In genomic region chr3:99843590-99844260, GRCh38 we compare ENCODE assay signal across 9 cellular contexts. TPM values are rescaled to one million over a fixed set of nuclear protein-coding genes. Genes with fewer than 3 reads are reported as not detected.
DNase-seq lines count a peak whose midpoint lies in the region; ATAC-seq and TF ChIP-seq lines count a peak whose summit lies in the region.
"Had no signal": no experiment of that assay in that cellular context is flagged by ENCODE, and none has a peak within 500 bp of the region (broad histone marks: within the 10 kb centered on the region; RNA-seq: fewer than 3 reads in every experiment).

No MANE protein-coding gene starts in this region.

- H3K27me3 Mint-ChIP-seq in activated CD4-positive, alpha-beta T cell treated with anti-CD3 and anti-CD28 coated beads, Interleukin-2, amount 10 ng/mL, durations not matched to agents 24 days and 14 days: no peaks in the 10 kb centered on the region

- H3K27ac ChIP-seq in WERI-Rb-1 (peak overlapping the region; percentile 33), thoracic aorta (peak overlapping the region; percentile 36 to 76)

- H3K27ac Mint-ChIP-seq in activated CD4-positive, alpha-beta T cell treated with anti-CD3 and anti-CD28 coated beads, Interleukin-2, amount 10 ng/mL, durations not matched to agents 24 days and 14 days: no peak overlapping the region

- H3K4me3 ChIP-seq in WERI-Rb-1 (ENCODE audit: low read depth, low read length) (no peak overlapping the region), thoracic aorta (peak overlapping the region; percentile 15)

- ATAC-seq in GM21576 (IDR thresholded peaks at IDR 0.05; ENCODE audit: unreplicated experiment) (peak; percentile 5), left colon (peak; percentile 12), thoracic aorta (ENCODE audit: insufficient number of reproducible peaks, low FRiP score, low read depth) (no peak), HG03135 (IDR thresholded peaks at IDR 0.05; ENCODE audit: unreplicated experiment) (no peak), GM18505 (IDR thresholded peaks at IDR 0.05; ENCODE audit: unreplicated experiment) (no peak)

- H3K36me3 Mint-ChIP-seq in activated CD4-positive, alpha-beta T cell treated with anti-CD3 and anti-CD28 coated beads, Interleukin-2, amount 10 ng/mL, durations not matched to agents 24 days and 14 days (ENCODE audit: low read depth): peaks cover 3% of the 10 kb centered on the region

- TF ChIP-seq CTCF in WERI-Rb-1 (IDR thresholded peaks at IDR 0.05; ENCODE audit: low read depth, low read length) (no peak), thoracic aorta (IDR thresholded peaks at IDR 0.05) (no peak)

- H3K27me3 ChIP-seq in WERI-Rb-1 (ENCODE audit: insufficient read depth, low read depth, severe bottlenecking): no peaks in the 10 kb centered on the region
- H3K27me3 ChIP-seq in thoracic aorta (replicated peaks; ENCODE audit: insufficient read depth): no peaks in the 10 kb centered on the region

- H3K9me3 ChIP-seq in WERI-Rb-1 (ENCODE audit: severe bottlenecking) (no peaks in the 10 kb centered on the region), thoracic aorta (no peaks in the 10 kb centered on the region)

- peaks cover 12% of the 10 kb centered on the region for H3K36me3 ChIP-seq in WERI-Rb-1
- H3K36me3 ChIP-seq in thoracic aorta: no peaks in the 10 kb centered on the region

- TF ChIP-seq POLR2A in GM18505 (IDR thresholded peaks at IDR 0.05; ENCODE audit: borderline replicate concordance, extremely low read depth, insufficient read depth, insufficient read length): no peak

- peaks cover 4% of the 10 kb centered on the region for H3K9me3 Mint-ChIP-seq in activated CD4-positive, alpha-beta T cell treated with anti-CD3 and anti-CD28 coated beads, Interleukin-2, amount 10 ng/mL, durations not matched to agents 24 days and 14 days

- peaks cover 6 to 62% of the 10 kb centered on the region in 2 donors for H3K4me1 ChIP-seq in thoracic aorta (ENCODE audit: control insufficient read depth in 1 of 2, low read depth in 2 of 2)

- DNase-seq in WERI-Rb-1 (peak; percentile 24), left colon (no peak), thoracic aorta (ENCODE audit: low spot score) (no peak), MV-4-11 (lab: John Stamatoyannopoulos, UW) (no peak)
- DNase-seq in activated CD4-positive, alpha-beta T cell treated with anti-CD3 and anti-CD28 coated beads, Interleukin-2, amount 10 ng/mL, durations not matched to agents 24 days and 14 days: no peak
- DNase-seq: activated CD8-positive, alpha-beta memory T cell treated with anti-CD3 and anti-CD28 coated beads, Interleukin-2, amount 50 U/mL, for 4 hours had no signal

- intact Hi-C loops in left colon (cut with DNase I, micrococcal nuclease): loop anchor here in 1 of 2 donors (10.0 kb wide), 1 partner anchor 201 kb away; no protein-coding TSS in a partner anchor
- intact Hi-C loops in activated CD4-positive, alpha-beta T cell treated with anti-CD3 and anti-CD28 coated beads, Interleukin-2, amount 10 ng/mL, durations not matched to agents 24 days and 14 days (cut with micrococcal nuclease): loop anchor here (1.0 to 5.0 kb wide), 3 partner anchors 225 to 411 kb away; no protein-coding TSS in a partner anchor

- peaks cover 21% of the 10 kb centered on the region for H3K4me1 Mint-ChIP-seq in activated CD4-positive, alpha-beta T cell treated with anti-CD3 and anti-CD28 coated beads, Interleukin-2, amount 10 ng/mL, durations not matched to agents 24 days and 14 days

- no peak overlapping the region for H3K4me3 Mint-ChIP-seq in activated CD4-positive, alpha-beta T cell treated with anti-CD3 and anti-CD28 coated beads, Interleukin-2, amount 10 ng/mL, durations not matched to agents 24 days and 14 days

RNA-seq across cellular contexts. Expression of gene CMSS1, which starts 26.1 kb away (rescaled TPM):
- total RNA-seq in left colon (1 to 10 TPM; 8.2 to 9.5 TPM), thoracic aorta (10 to 100 TPM; 18.1 to 22.7 TPM)
- 117 and 126 TPM in 2 replicates for total RNA-seq in activated CD4-positive, alpha-beta T cell treated with anti-CD3 and anti-CD28 coated beads, Interleukin-2, amount 10 ng/mL, durations not matched to agents 24 days and 14 days

Comparison
In these comparisons a context has a peak if more than half of its experiments do, and no peak if none do; other contexts are left out.
1. ATAC-seq: peak in GM21576 (single experiment) and left colon (single experiment); none in thoracic aorta (single experiment), HG03135 (single experiment) and GM18505 (single experiment).